ENCODE assay signal across 8 cellular contexts in genomic region chr5:83844320-83845068, GRCh38.
DNase-seq lines count a peak whose midpoint lies in the region; ATAC-seq and TF ChIP-seq lines count a peak whose summit lies in the region.

No MANE protein-coding gene starts in this region.

- no peak for DNase-seq in Right ventricle myocardium inferior (ENCODE audit: missing footprints)
- DNase-seq in right atrium auricular region (ENCODE audit: low spot score), result no peak
- DNase-seq in OCI-M1 (lab: John Stamatoyannopoulos, UW), result peak; percentile 92
- peak; percentile 81 for DNase-seq in fibroblast of villous mesenchyme (ENCODE audit: low read depth)
- no peak for DNase-seq in NCI-H1930 (lab: John Stamatoyannopoulos, UW)
- DNase-seq in mucosa of gallbladder (ENCODE audit: low spot score), result no peak
- no peak for DNase-seq in DMS79 (lab: John Stamatoyannopoulos, UW)

- no peaks in the 10 kb centered on the region for H3K4me1 ChIP-seq in right atrium auricular region

- no peaks in the 10 kb centered on the region for H3K27me3 ChIP-seq in right atrium auricular region

- peak; percentile 50 for ATAC-seq in Right ventricle myocardium inferior
- ATAC-seq in HG02852 (IDR thresholded peaks at IDR 0.05; ENCODE audit: unreplicated experiment), result peak; percentile 97

- no peak overlapping the region for H3K27ac ChIP-seq in right atrium auricular region

- H3K9me3 ChIP-seq in right atrium auricular region, result no peaks in the 10 kb centered on the region

- intact Hi-C loops in Right ventricle myocardium inferior (cut with DNase I), result no loop called here

- TF ChIP-seq CTCF in right atrium auricular region (IDR thresholded peaks at IDR 0.05) (no peak), fibroblast of villous mesenchyme (IDR thresholded peaks at IDR 0.05; ENCODE audit: insufficient read depth, low read depth, low read length) (no peak)

- no peaks in the 10 kb centered on the region for H3K36me3 ChIP-seq in right atrium auricular region

- H3K4me3 ChIP-seq in right atrium auricular region (no peak overlapping the region), fibroblast of villous mesenchyme (ENCODE audit: low read depth, low read length) (peak overlapping the region; percentile 17)

Comparison
In these comparisons a context has a peak if more than half of its experiments do, and no peak if none do; other contexts are left out.
1. DNase-seq: peak in OCI-M1 (single experiment) and fibroblast of villous mesenchyme (single experiment); none in Right ventricle myocardium inferior (single experiment), right atrium auricular region (single experiment), NCI-H1930 (0 of 2), mucosa of gallbladder (single experiment) and DMS79 (single experiment).